In genomic region chr11:70842256-70842655, GRCh38 we compare ENCODE assay signal across 29 cellular contexts.
"Had no signal": no experiment of that assay in that cellular context is flagged by ENCODE, and none has a peak within 500 bp of the region (broad histone marks: within the 10 kb centered on the region; RNA-seq: fewer than 3 reads in every experiment).

No MANE protein-coding gene starts in this region.

- H3K27ac Mint-ChIP-seq: stimulated activated effector memory CD8-positive, alpha-beta T cell treated with anti-CD3 and anti-CD28 coated beads, Interleukin-12 subunit alpha, Interleukin-12 subunit beta, amount 100 ng/mL, for 72 hours; stimulated activated memory B cell treated with anti-CD40 and anti-IgM and Interleukin-4, amounts not matched to agents 10 μg/mL and 1 μg/mL and 100 μg/mL, for 72 hours; stimulated activated naive B cell treated with anti-CD40 and anti-IgM and Interleukin-4, amounts not matched to agents 10 μg/mL and 1 μg/mL and 100 μg/mL, for 72 hours; stimulated activated naive CD8-positive, alpha-beta T cell treated with anti-CD3 and anti-CD28 coated beads, Interleukin-15, amount 100 ng/mL, for 72 hours; stimulated activated naive CD8-positive, alpha-beta T cell treated with anti-CD3 and anti-CD28 coated beads, Interleukin-15, Interleukin-2, amounts not matched to agents 100 ng/mL and 50 ng/mL, for 24 hours; type B pancreatic cell had no signal

- DNase-seq: stimulated activated CD4-positive, alpha-beta T cell treated with anti-CD3 and anti-CD28 coated beads, Interleukin-2, amount 100 ng/mL, for 48 hours; stimulated activated CD4-positive, alpha-beta T cell treated with anti-CD3 and anti-CD28 coated beads, Interleukin-4, amount 100 ng/mL, for 1 hour; stimulated activated CD4-positive, alpha-beta T cell treated with anti-CD3 and anti-CD28 coated beads, Interleukin-4, amount 100 ng/mL, for 24 hours; stimulated activated CD4-positive, alpha-beta T cell treated with anti-CD3 and anti-CD28 coated beads, Interleukin-4, amount 100 ng/mL, for 4 hours; stimulated activated CD8-positive, alpha-beta memory T cell treated with anti-CD3 and anti-CD28 coated beads, Interleukin-4, amount 100 ng/mL, for 48 hours; stimulated activated naive B cell treated with anti-CD40 and anti-IgM and Interleukin-4, amounts not matched to agents 10 μg/mL and 1 μg/mL and 100 μg/mL, for 72 hours; stimulated activated naive CD4-positive, alpha-beta T cell; stimulated activated naive CD4-positive, alpha-beta T cell treated with Interleukin-2 at 50 U/mL for 16 hours; stimulated activated naive CD8-positive, alpha-beta T cell treated with anti-CD3 and anti-CD28 coated beads, Interleukin-15, amount 100 ng/mL, for 72 hours; stimulated activated naive CD8-positive, alpha-beta T cell treated with anti-CD3 and anti-CD28 coated beads, Interleukin-15, Interleukin-2, amounts not matched to agents 100 U/mL and 50 U/mL, for 24 hours; stomach; substantia nigra; testis; thyroid gland; tibial artery; transverse colon; trophoblast cell; upper lobe of right lung; uterus had no signal

- H3K27me3 ChIP-seq: stomach, testis, thyroid gland, tibial nerve, transverse colon, upper lobe of left lung, upper lobe of right lung, uterus, vagina had no signal

- ATAC-seq: stimulated activated effector memory CD8-positive, alpha-beta T cell treated with anti-CD3 and anti-CD28 coated beads, Interleukin-12 subunit alpha, Interleukin-12 subunit beta, amount 100 ng/mL, for 72 hours; stimulated activated memory B cell treated with anti-CD40 and anti-IgM and Interleukin-4, amounts not matched to agents 10 μg/mL and 1 μg/mL and 100 μg/mL, for 72 hours; stimulated activated naive B cell treated with anti-CD40 and anti-IgM and Interleukin-4, amounts not matched to agents 10 μg/mL and 1 μg/mL and 100 μg/mL, for 72 hours; stimulated activated naive CD8-positive, alpha-beta T cell treated with anti-CD3 and anti-CD28 coated beads, Interleukin-15, amount 100 ng/mL, for 72 hours; stimulated activated naive CD8-positive, alpha-beta T cell treated with anti-CD3 and anti-CD28 coated beads, Interleukin-15, Interleukin-2, amounts not matched to agents 100 U/mL and 50 U/mL, for 24 hours; upper lobe of right lung had no signal

- H3K27me3 Mint-ChIP-seq: type B pancreatic cell had no signal

- H3K36me3 Mint-ChIP-seq: stimulated activated effector memory CD8-positive, alpha-beta T cell treated with anti-CD3 and anti-CD28 coated beads, Interleukin-12 subunit alpha, Interleukin-12 subunit beta, amount 100 ng/mL, for 72 hours; stimulated activated memory B cell treated with anti-CD40 and anti-IgM and Interleukin-4, amounts not matched to agents 10 μg/mL and 1 μg/mL and 100 μg/mL, for 72 hours; stimulated activated naive B cell treated with anti-CD40 and anti-IgM and Interleukin-4, amounts not matched to agents 10 μg/mL and 1 μg/mL and 100 μg/mL, for 72 hours had no signal

- FAIRE-seq: urothelium cell line had no signal

- H3K4me1 Mint-ChIP-seq: stimulated activated effector memory CD8-positive, alpha-beta T cell treated with anti-CD3 and anti-CD28 coated beads, Interleukin-12 subunit alpha, Interleukin-12 subunit beta, amount 100 ng/mL, for 72 hours; stimulated activated memory B cell treated with anti-CD40 and anti-IgM and Interleukin-4, amounts not matched to agents 10 μg/mL and 1 μg/mL and 100 μg/mL, for 72 hours; stimulated activated naive B cell treated with anti-CD40 and anti-IgM and Interleukin-4, amounts not matched to agents 10 μg/mL and 1 μg/mL and 100 μg/mL, for 72 hours; stimulated activated naive CD8-positive, alpha-beta T cell treated with anti-CD3 and anti-CD28 coated beads, Interleukin-15, amount 100 ng/mL, for 72 hours had no signal

- H3K9me3 ChIP-seq: testis, thoracic aorta, thyroid gland, transverse colon, uterus, vagina had no signal

- H3K4me3 Mint-ChIP-seq: stimulated activated effector memory CD8-positive, alpha-beta T cell treated with anti-CD3 and anti-CD28 coated beads, Interleukin-12 subunit alpha, Interleukin-12 subunit beta, amount 100 ng/mL, for 72 hours; stimulated activated memory B cell treated with anti-CD40 and anti-IgM and Interleukin-4, amounts not matched to agents 10 μg/mL and 1 μg/mL and 100 μg/mL, for 72 hours; stimulated activated naive B cell treated with anti-CD40 and anti-IgM and Interleukin-4, amounts not matched to agents 10 μg/mL and 1 μg/mL and 100 μg/mL, for 72 hours; stimulated activated naive CD8-positive, alpha-beta T cell treated with anti-CD3 and anti-CD28 coated beads, Interleukin-15, amount 100 ng/mL, for 72 hours; stimulated activated naive CD8-positive, alpha-beta T cell treated with anti-CD3 and anti-CD28 coated beads, Interleukin-15, Interleukin-2, amounts not matched to agents 100 ng/mL and 50 ng/mL, for 24 hours; type B pancreatic cell had no signal

- H3K36me3 ChIP-seq: stomach, suprapubic skin, thoracic aorta, thyroid gland, tibial artery, tibial nerve, transverse colon, upper lobe of left lung, upper lobe of right lung, uterus, vagina had no signal

- H3K4me3 ChIP-seq: stomach, suprapubic skin, testis, thoracic aorta, thyroid gland, tibial artery, tibial nerve, transverse colon, upper lobe of left lung, upper lobe of right lung, uterus, vagina had no signal

- H3K27ac ChIP-seq: stomach, suprapubic skin, testis, thoracic aorta, thyroid gland, tibial artery, tibial nerve, transverse colon, upper lobe of left lung, upper lobe of right lung, uterus, vagina had no signal

- H3K4me1 ChIP-seq: stomach, suprapubic skin, testis, thyroid gland, tibial artery, tibial nerve, transverse colon, upper lobe of left lung, upper lobe of right lung, uterus, vagina had no signal
